ENCODE assay signal across 20 cellular contexts in genomic region chr2:189104926-189105325, GRCh38.
DNase-seq lines count a peak whose midpoint lies in the region; ATAC-seq and TF ChIP-seq lines count a peak whose summit lies in the region.
"Had no signal": no experiment of that assay in that cellular context is flagged by ENCODE, and none has a peak within 500 bp of the region (broad histone marks: within the 10 kb centered on the region; RNA-seq: fewer than 3 reads in every experiment).

No MANE protein-coding gene starts in this region.

- no peaks in the 10 kb centered on the region for H3K36me3 Mint-ChIP-seq in CD8-positive, alpha-beta T cell
- H3K36me3 Mint-ChIP-seq: activated CD8-positive, alpha-beta memory T cell treated with anti-CD3 and anti-CD28 coated beads, Interleukin-2, amount 10 ng/mL, durations not matched to agents 7 days and 5 days; naive B cell had no signal

- H3K27me3 ChIP-seq in CD8-positive, alpha-beta T cell (ENCODE audit: insufficient read depth, low read length), result no peaks in the 10 kb centered on the region
- H3K27me3 ChIP-seq: adrenal gland, pancreas had no signal

- peaks cover 7% of the 10 kb centered on the region for H3K4me1 ChIP-seq in CD8-positive, alpha-beta T cell (ENCODE audit: insufficient read depth, low read length)

- no peak for TF ChIP-seq CTCF in CD8-positive, alpha-beta T cell (IDR thresholded peaks at IDR 0.05)
- no peak for TF ChIP-seq CTCF in choroid plexus epithelial cell (conservative IDR thresholded peaks at IDR 0.05; ENCODE audit: low read depth, low read length)

- CTCF ChIA-PET in CD8-positive, alpha-beta T cell (lab: Charles Lee), result no interaction called here

- no peak overlapping the region for H3K27ac Mint-ChIP-seq in CD8-positive, alpha-beta T cell
- H3K27ac Mint-ChIP-seq: activated CD4-positive, alpha-beta T cell treated with anti-CD3 and anti-CD28 coated beads for 36 hours; activated CD8-positive, alpha-beta memory T cell treated with anti-CD3 and anti-CD28 coated beads, Interleukin-2, amount 10 ng/mL, durations not matched to agents 7 days and 5 days; activated T-helper 17 cell treated with anti-CD3 and anti-CD28 coated beads, Interleukin-2, amount 50 U/mL, for 72 hours; naive B cell had no signal

- peaks cover 6% of the 10 kb centered on the region for H3K4me1 Mint-ChIP-seq in CD8-positive, alpha-beta T cell (ENCODE audit: low read depth)
- H3K4me1 Mint-ChIP-seq: activated CD4-positive, alpha-beta T cell treated with anti-CD3 and anti-CD28 coated beads for 36 hours; activated CD8-positive, alpha-beta memory T cell treated with anti-CD3 and anti-CD28 coated beads, Interleukin-2, amount 10 ng/mL, durations not matched to agents 7 days and 5 days; activated T-helper 17 cell treated with anti-CD3 and anti-CD28 coated beads, Interleukin-2, amount 50 U/mL, for 72 hours; naive B cell had no signal

- no peak for ATAC-seq in CD8-positive, alpha-beta T cell
- peak; percentile 52 for ATAC-seq in left lobe of liver
- ATAC-seq in HG03378 (IDR thresholded peaks at IDR 0.05; ENCODE audit: unreplicated experiment), result no peak
- ATAC-seq: activated CD4-positive, alpha-beta T cell treated with anti-CD3 and anti-CD28 coated beads for 36 hours; activated CD8-positive, alpha-beta memory T cell treated with anti-CD3 and anti-CD28 coated beads, Interleukin-2, amount 10 ng/mL, durations not matched to agents 7 days and 5 days; activated T-helper 17 cell treated with anti-CD3 and anti-CD28 coated beads, Interleukin-2, amount 50 U/mL, for 72 hours had no signal

- DNase-seq in CD8-positive, alpha-beta T cell, result no peak
- DNase-seq in OCI-M1 (lab: John Stamatoyannopoulos, UW) (peak; percentile 39), choroid plexus epithelial cell (ENCODE audit: low read depth) (peak; percentile 74), left lobe of liver (ENCODE audit: low spot score) (no peak), NCI-H345 (lab: John Stamatoyannopoulos, UW) (no peak), T-helper 9 cell (no peak), DMS153 treated with DMSO at 0.1 percent for 48 hours (lab: John Stamatoyannopoulos, UW; ENCODE audit: unreplicated experiment) (no peak)
- DNase-seq: activated CD4-positive, alpha-beta T cell treated with anti-CD3 and anti-CD28 coated beads for 36 hours; activated CD8-positive, alpha-beta memory T cell treated with anti-CD3 and anti-CD28 coated beads, Interleukin-2, amount 10 ng/mL, durations not matched to agents 7 days and 5 days; adrenal gland; COR-L47; naive B cell; NCI-H1092 treated with DMSO at 0.1 percent for 48 hours; NCI-H2107; NCI-H69; pancreas; stimulated activated CD4-positive, alpha-beta T cell treated with anti-CD3 and anti-CD28 coated beads, Interleukin-4, amount 100 ng/mL, for 1 hour had no signal

- H3K27me3 Mint-ChIP-seq in CD8-positive, alpha-beta T cell (ENCODE audit: low read depth), result no peaks in the 10 kb centered on the region
- H3K27me3 Mint-ChIP-seq: activated CD4-positive, alpha-beta T cell treated with anti-CD3 and anti-CD28 coated beads for 36 hours; activated CD8-positive, alpha-beta memory T cell treated with anti-CD3 and anti-CD28 coated beads, Interleukin-2, amount 10 ng/mL, durations not matched to agents 7 days and 5 days; activated T-helper 17 cell treated with anti-CD3 and anti-CD28 coated beads, Interleukin-2, amount 50 U/mL, for 72 hours; naive B cell had no signal

- POLR2A ChIA-PET in CD8-positive, alpha-beta T cell (lab: Charles Lee), result no interaction called here

- no peaks in the 10 kb centered on the region for H3K9me3 Mint-ChIP-seq in CD8-positive, alpha-beta T cell
- H3K9me3 Mint-ChIP-seq: activated T-helper 17 cell treated with anti-CD3 and anti-CD28 coated beads, Interleukin-2, amount 50 U/mL, for 72 hours; naive B cell had no signal

- no peak overlapping the region for H3K27ac ChIP-seq in CD8-positive, alpha-beta T cell (ENCODE audit: low read depth, low read length)
- H3K27ac ChIP-seq: adrenal gland, KMS-11, pancreas had no signal

- H3K9me3 ChIP-seq in CD8-positive, alpha-beta T cell (ENCODE audit: low read length), result no peaks in the 10 kb centered on the region
- H3K9me3 ChIP-seq: pancreas had no signal

- intact Hi-C loops in CD8-positive, alpha-beta T cell (cut with DNase I, micrococcal nuclease), result no loop called here

- peak overlapping the region; percentile 24 for H3K4me3 Mint-ChIP-seq in CD8-positive, alpha-beta T cell
- H3K4me3 Mint-ChIP-seq: activated CD4-positive, alpha-beta T cell treated with anti-CD3 and anti-CD28 coated beads for 36 hours; activated CD8-positive, alpha-beta memory T cell treated with anti-CD3 and anti-CD28 coated beads, Interleukin-2, amount 10 ng/mL, durations not matched to agents 7 days and 5 days; activated T-helper 17 cell treated with anti-CD3 and anti-CD28 coated beads, Interleukin-2, amount 50 U/mL, for 72 hours; naive B cell had no signal

- no peak overlapping the region for H3K4me3 ChIP-seq in CD8-positive, alpha-beta T cell (ENCODE audit: low read depth, low read length)
- no peak overlapping the region for H3K4me3 ChIP-seq in choroid plexus epithelial cell (ENCODE audit: low read depth, low read length)
- H3K4me3 ChIP-seq: adrenal gland, pancreas had no signal

- no peaks in the 10 kb centered on the region for H3K36me3 ChIP-seq in CD8-positive, alpha-beta T cell (ENCODE audit: insufficient read depth, low read length)
- H3K36me3 ChIP-seq: adrenal gland, pancreas had no signal

Comparison
In these comparisons a context has a peak if more than half of its experiments do, and no peak if none do; other contexts are left out.
1. DNase-seq: peak in OCI-M1 (single experiment) and choroid plexus epithelial cell (single experiment); none in CD8-positive, alpha-beta T cell (0 of 7), left lobe of liver (single experiment), NCI-H345 (single experiment), T-helper 9 cell (single experiment) and DMS153 treated with DMSO at 0.1 percent for 48 hours (single experiment).